25 cellular contexts compared by ENCODE assay signal in the genomic region with DNA sequence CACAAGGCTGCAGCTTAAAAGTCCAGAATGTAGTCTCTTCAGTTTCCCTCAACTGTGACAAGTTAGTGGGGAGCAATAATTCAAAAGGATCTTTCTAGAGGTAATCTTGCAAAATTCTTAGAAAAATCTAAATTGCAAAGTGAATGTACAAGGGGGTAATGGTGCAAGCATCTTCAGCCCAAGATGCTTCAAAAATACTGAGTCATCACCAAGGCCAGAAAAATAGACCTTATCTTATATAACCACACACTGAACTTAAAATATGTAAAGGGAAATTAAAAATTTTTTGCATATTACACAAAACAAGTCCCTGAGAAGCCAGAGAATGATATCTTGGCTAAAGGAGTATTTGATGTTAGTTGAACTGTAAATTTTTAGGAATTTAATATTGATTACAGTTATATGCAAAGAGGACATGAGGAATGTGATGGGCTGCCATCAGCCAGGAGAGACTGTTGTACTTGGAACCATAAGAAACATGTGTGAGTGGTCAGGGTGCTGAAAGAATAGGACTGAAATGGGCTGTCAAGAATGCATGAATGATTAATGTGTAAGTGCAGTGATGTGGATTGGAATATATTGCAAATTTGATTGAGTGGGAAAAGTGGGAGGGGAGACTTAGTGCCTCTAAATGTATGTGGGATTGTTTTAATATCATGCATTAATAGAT.
"Had no signal": no experiment of that assay in that cellular context is flagged by ENCODE, and none has a peak within 500 bp of the region (broad histone marks: within the 10 kb centered on the region; RNA-seq: fewer than 3 reads in every experiment).

No MANE protein-coding gene starts in this region.

- H3K27me3 ChIP-seq: body of pancreas, heart right ventricle, left lung, spleen, tibial nerve had no signal

- H3K9me3 ChIP-seq: body of pancreas, heart right ventricle, left lung, mucosa of descending colon, spleen, tibial nerve had no signal

- H3K36me3 ChIP-seq: left lung, spleen, WERI-Rb-1 had no signal

- H3K4me3 ChIP-seq: body of pancreas, heart right ventricle, left lung, lung, mucosa of descending colon, spleen, tibial nerve had no signal

- H3K4me1 ChIP-seq: body of pancreas, heart right ventricle, left lung, spleen, tibial nerve had no signal

- DNase-seq: activated CD4-positive, alpha-beta T cell treated with anti-CD3 and anti-CD28 coated beads for 48 hours; activated CD4-positive, alpha-beta T cell treated with anti-CD3 and anti-CD28 coated beads, Interleukin-2, amount 50 U/mL, for 48 hours; activated CD8-positive, alpha-beta memory T cell treated with anti-CD3 and anti-CD28 coated beads for 24 hours; activated effector memory CD4-positive, alpha-beta T cell treated with anti-CD3 and anti-CD28 coated beads, Interleukin-2, amount 50 U/mL, for 16 hours; activated naive CD4-positive, alpha-beta T cell treated with anti-CD3 and anti-CD28 coated beads for 36 hours; activated naive CD8-positive, alpha-beta T cell treated with anti-CD3 and anti-CD28 coated beads for 36 hours; activated T-cell treated with anti-CD3 and anti-CD28 coated beads, Interleukin-2, amount 50 U/mL, for 1 hour; amniotic stem cell; body of pancreas; cortex of kidney; effector memory CD8-positive, alpha-beta T cell; foreskin melanocyte; heart right ventricle; left lung; mucosa of descending colon; posterior cingulate gyrus; right cardiac atrium; spleen; stimulated activated naive CD4-positive, alpha-beta T cell; T-helper 9 cell; WERI-Rb-1 had no signal

- ATAC-seq: activated CD4-positive, CD25-positive, alpha-beta regulatory T cell treated with anti-CD3 and anti-CD28 coated beads, Interleukin-2, amount 50 U/mL, for 24 hours; body of pancreas; effector memory CD8-positive, alpha-beta T cell; heart right ventricle; left lung; mucosa of descending colon; natural killer cell treated with Interleukin-12 subunit alpha and Interleukin-12 subunit beta and Interleukin-15 and Interleukin-18, amount 100 ng/mL, for 72 hours; right cardiac atrium had no signal
